8 cellular contexts compared by ENCODE assay signal in genomic region chr12:118059645-118060275, GRCh38. TPM values are rescaled to one million over a fixed set of nuclear protein-coding genes. Genes with fewer than 3 reads are reported as not detected.
DNase-seq lines count a peak whose midpoint lies in the region; ATAC-seq and TF ChIP-seq lines count a peak whose summit lies in the region.

No MANE protein-coding gene starts in this region.

- H3K27me3 Mint-ChIP-seq in T-cell, result no peaks in the 10 kb centered on the region

- H3K36me3 Mint-ChIP-seq in T-cell, result no peaks in the 10 kb centered on the region

- no peak for TF ChIP-seq CTCF in fibroblast of villous mesenchyme (IDR thresholded peaks at IDR 0.05; ENCODE audit: insufficient read depth, low read depth, low read length)

- POLR2A ChIA-PET in T-cell (lab: Charles Lee), result interaction anchor here in 1 of 2 donors (0.6 kb wide), 1 partner anchor 75 kb away, joined by 3 read pairs; no protein-coding TSS in a partner anchor

- peak overlapping the region; percentile 80 to 90 (median 90) for H3K4me3 Mint-ChIP-seq in T-cell

- H3K4me3 ChIP-seq in fibroblast of villous mesenchyme (ENCODE audit: low read depth, low read length) (peak overlapping the region; percentile 86), skeletal muscle cell (ENCODE audit: low read depth, low read length) (peak overlapping the region; percentile 82)

- peak in 1 of 4 experiments; percentile 14 for ATAC-seq in T-cell (replicated peaks in 1 of 4)
- no peak for ATAC-seq in GM21786 (IDR thresholded peaks at IDR 0.05; ENCODE audit: unreplicated experiment)

- H3K4me1 Mint-ChIP-seq in T-cell, result peaks cover 46 to 55% (median 53%) of the 10 kb centered on the region in 3 donors

- DNase-seq in NCI-H2029 treated with DMSO at 0.1 percent for 48 hours (lab: John Stamatoyannopoulos, UW) (peak; percentile 30), NCI-H2029 (lab: John Stamatoyannopoulos, UW) (no peak), T-cell (no peak), fibroblast of villous mesenchyme (ENCODE audit: low read depth) (peak; percentile 19), skeletal muscle cell (ENCODE audit: low read depth) (no peak), NCI-H187 treated with DMSO at 0.1 percent for 48 hours (lab: John Stamatoyannopoulos, UW) (no peak), foreskin melanocyte (no peak)

- CTCF ChIA-PET in T-cell (lab: Charles Lee), result interaction anchor here in 1 of 2 donors (0.5 to 1.0 kb wide), 2 partner anchors 23 to 313 kb away, joined by 3 to 4 read pairs; no protein-coding TSS in a partner anchor

- H3K27ac Mint-ChIP-seq in T-cell, result peak overlapping the region; percentile 94 to 96

- no peaks in the 10 kb centered on the region for H3K9me3 Mint-ChIP-seq in T-cell

RNA-seq across cellular contexts. Expression of gene WSB2, which starts 1.2 kb away (rescaled TPM):
- 10 to 100 TPM; 19.6 to 33.7 (median 25.8) TPM for total RNA-seq in T-cell
- 156 and 171 TPM in 2 replicates for total RNA-seq in fibroblast of villous mesenchyme

RNA-seq across cellular contexts. Expression of gene RFC5, which starts 43.3 kb away (rescaled TPM):
- total RNA-seq in T-cell, result 10 to 100 TPM; 12.4 to 16.3 (median 13.5) TPM
- 15.5 and 16.8 TPM in 2 replicates for total RNA-seq in fibroblast of villous mesenchyme

RNA-seq across cellular contexts. Expression of gene VSIG10, which starts 44.1 kb away (rescaled TPM):
- total RNA-seq in T-cell (1 to 10 TPM; 1.6 to 4.1 (median 3.2) TPM), fibroblast of villous mesenchyme (21.3 and 22.5 TPM in 2 replicates)

Comparison
In these comparisons a context has a peak if more than half of its experiments do, and no peak if none do; other contexts are left out.
1. DNase-seq: peak in NCI-H2029 treated with DMSO at 0.1 percent for 48 hours (single experiment) and fibroblast of villous mesenchyme (single experiment); none in NCI-H2029 (single experiment), T-cell (0 of 34), skeletal muscle cell (single experiment), NCI-H187 treated with DMSO at 0.1 percent for 48 hours (single experiment) and foreskin melanocyte (single experiment).